17 cellular contexts compared by ENCODE assay signal in genomic region chr4:112731715-112732114, GRCh38.
DNase-seq lines count a peak whose midpoint lies in the region; ATAC-seq and TF ChIP-seq lines count a peak whose summit lies in the region.
"Had no signal": no experiment of that assay in that cellular context is flagged by ENCODE, and none has a peak within 500 bp of the region (broad histone marks: within the 10 kb centered on the region; RNA-seq: fewer than 3 reads in every experiment).

No MANE protein-coding gene starts in this region.

- CTCF ChIA-PET in HEK293 (lab: Yijun Ruan, JAX) (interaction anchor here (0.7 kb wide), 1 partner anchor 179 kb away, joined by 3 read pairs; no protein-coding TSS in a partner anchor), WTC11 (lab: Charles Lee) (interaction anchor here (0.9 to 2.3 kb wide), 5 partner anchors 10 to 34 kb away, joined by 3 to 7 read pairs (median 5); no protein-coding TSS in a partner anchor)

- H3K27ac Mint-ChIP-seq in WTC11, result peak overlapping the region; percentile 76; the same call in 1 of the 2 replicates
- H3K27ac Mint-ChIP-seq: CD14-positive monocyte; CD8-positive, alpha-beta T cell had no signal

- no peak overlapping the region for H3K4me3 Mint-ChIP-seq in WTC11
- H3K4me3 Mint-ChIP-seq: CD14-positive monocyte; CD8-positive, alpha-beta T cell had no signal

- H3K27me3 Mint-ChIP-seq in WTC11 (ENCODE audit: low read depth), result no peaks in the 10 kb centered on the region

- H3K4me1 ChIP-seq in HEK293 (ENCODE audit: control insufficient read depth, insufficient read depth, low read length), result no peaks in the 10 kb centered on the region

- no peak overlapping the region for H3K4me3 ChIP-seq in HEK293 (ENCODE audit: low read depth, low read length)

- H3K9me3 ChIP-seq in HEK293 (ENCODE audit: control insufficient read depth, insufficient read depth, low read depth, low read length), result no peaks in the 10 kb centered on the region

- ATAC-seq in WTC11, result no peak
- ATAC-seq in GM18502 (IDR thresholded peaks at IDR 0.05; ENCODE audit: poor library complexity, unreplicated experiment), result no peak
- ATAC-seq: CD8-positive, alpha-beta T cell; HCT116 had no signal

- no peak for DNase-seq in WTC11 (ENCODE audit: low spot score)
- peak; percentile 1 for DNase-seq in kidney glomerular epithelial cell (lab: John Stamatoyannopoulos, UW)
- peak; percentile 25 for DNase-seq in renal cortical epithelial cell (ENCODE audit: low read depth)
- no peak for DNase-seq in 8988T
- no peak for DNase-seq in NCI-H345 treated with DMSO at 0.1 percent for 48 hours (lab: John Stamatoyannopoulos, UW; ENCODE audit: unreplicated experiment)
- DNase-seq in NK-92 treated with Interleukin-12 subunit alpha and Interleukin-12 subunit beta, amount 100 ng/mL, for 24 hours (lab: John Stamatoyannopoulos, UW), result no peak
- DNase-seq: CD8-positive, alpha-beta T cell; COR-L47; DND-41; GDM1; IMR-90; KG1 had no signal

- POLR2A ChIA-PET in HEK293 (lab: Yijun Ruan, JAX), result interaction anchor here (0.5 kb wide), 1 partner anchor 12 kb away, joined by 3 read pairs; no protein-coding TSS in a partner anchor
- POLR2A ChIA-PET in WTC11 (lab: Charles Lee), result interaction anchor here (0.8 to 1.2 kb wide), 2 partner anchors 11 to 46 kb away, joined by 5 to 6 read pairs; no protein-coding TSS in a partner anchor

- no peak overlapping the region for H3K27ac ChIP-seq in HEK293 (ENCODE audit: extremely low read depth, low read depth, low read length)
- H3K27ac ChIP-seq: HL-60 had no signal

- TF ChIP-seq CTCF in HEK293 (tag by site-specific recombination; IDR thresholded peaks at IDR 0.05) (no peak), WTC11 (IDR thresholded peaks at IDR 0.05) (no peak)

- peaks cover 3% of the 10 kb centered on the region; the same call in 1 of the 2 replicates for H3K36me3 Mint-ChIP-seq in WTC11
- H3K36me3 Mint-ChIP-seq: CD14-positive monocyte; CD8-positive, alpha-beta T cell had no signal

- peaks cover 48% of the 10 kb centered on the region for H3K4me1 Mint-ChIP-seq in WTC11
- H3K4me1 Mint-ChIP-seq: CD14-positive monocyte had no signal

- no peaks in the 10 kb centered on the region; the same call in 1 of the 2 replicates for H3K9me3 Mint-ChIP-seq in WTC11
- H3K9me3 Mint-ChIP-seq: CD8-positive, alpha-beta T cell had no signal

- H3K36me3 ChIP-seq in HEK293 (ENCODE audit: control insufficient read depth in 2 of 2, insufficient read depth in 1 of 2, low read length in 2 of 2), result no peaks in the 10 kb centered on the region

TF ChIP-seq in HEK293, 187 proteins besides CTCF, POLR2A, EP300 and RAD21:
- TF ChIP-seq ZNF629 (tag by site-specific recombination; IDR thresholded peaks at IDR 0.05) (no peak), SCRT2 (tag by site-specific recombination; IDR thresholded peaks at IDR 0.05) (peak; percentile 16; the same call in 1 of the 2 replicates)

TF ChIP-seq in WTC11, 78 proteins besides CTCF, POLR2A, EP300 and RAD21:
- TF ChIP-seq AR (CRISPR knock-in tag; IDR thresholded peaks at IDR 0.05), result no peak
- TF ChIP-seq ATF6 (CRISPR knock-in tag; IDR thresholded peaks at IDR 0.05), result no peak
- no peak for TF ChIP-seq MYBL2 (CRISPR knock-in tag; IDR thresholded peaks at IDR 0.05)
- no peak for TF ChIP-seq ZNF512 (CRISPR knock-in tag; IDR thresholded peaks at IDR 0.05; ENCODE audit: borderline replicate concordance)
- no peak for TF ChIP-seq ZNF263 (CRISPR knock-in tag; IDR thresholded peaks at IDR 0.05; ENCODE audit: low read depth)
TF ChIP-seq in WTC11: peak in this region for 0.

Comparison
In these comparisons a context has a peak if more than half of its experiments do, and no peak if none do; other contexts are left out.
1. DNase-seq: peak in kidney glomerular epithelial cell (single experiment) and renal cortical epithelial cell (single experiment); none in WTC11 (single experiment), 8988T (single experiment), NCI-H345 treated with DMSO at 0.1 percent for 48 hours (single experiment) and NK-92 treated with Interleukin-12 subunit alpha and Interleukin-12 subunit beta, amount 100 ng/mL, for 24 hours (single experiment).